In genomic region chr6:142357879-142358278, GRCh38 we compare ENCODE assay signal across 17 cellular contexts. TPM values are rescaled to one million over a fixed set of nuclear protein-coding genes. Genes with fewer than 3 reads are reported as not detected.
DNase-seq lines count a peak whose midpoint lies in the region; ATAC-seq and TF ChIP-seq lines count a peak whose summit lies in the region.
"Had no signal": no experiment of that assay in that cellular context is flagged by ENCODE, and none has a peak within 500 bp of the region (broad histone marks: within the 10 kb centered on the region; RNA-seq: fewer than 3 reads in every experiment).

No MANE protein-coding gene starts in this region.

- ATAC-seq in IMR-90 (ENCODE audit: low read depth): peak; percentile 25; the same call in 1 of the 2 replicates
- ATAC-seq: HCT116 had no signal

- H3K18ac ChIP-seq in IMR-90 (ENCODE audit: low read depth, low read length): peak overlapping the region; percentile 55; the same call in 1 of the 2 replicates

- H3K4me3 Mint-ChIP-seq in nephron (no peak overlapping the region), nephron progenitor cell (no peak overlapping the region)

- H3K27ac Mint-ChIP-seq in nephron: peak overlapping the region in 2 of 3 experiments; percentile 24 to 56
- H3K27ac Mint-ChIP-seq in nephron progenitor cell: no peak overlapping the region

- in situ Hi-C loops in IMR-90 (cut with MboI; ENCODE audit: low sequenced_read_pairs): no loop called here

- no peak overlapping the region for H3K9ac ChIP-seq in IMR-90 (ENCODE audit: low read depth, low read length)

- DNase-seq in ELR (ENCODE audit: low read depth) (peak; percentile 26), IMR-90 (peak; percentile 71), fibroblast of mammary gland (ENCODE audit: low read depth) (peak; percentile 15), RPMI8226 (no peak), Peyer's patch (no peak), nephron progenitor cell (no peak)
- DNase-seq in activated T-cell treated with anti-CD3 and anti-CD28 coated beads, Interleukin-2, amount 50 U/mL, for 48 hours: no peak
- DNase-seq: AML-193; KBM-7; NCI-H1105 treated with DMSO at 0.1 percent for 48 hours; NCI-H1694; NCI-H2081 treated with DMSO at 0.1 percent for 48 hours; NCI-H748 treated with DMSO at 0.1 percent for 48 hours; NK-92 treated with Interleukin-12 subunit alpha and Interleukin-12 subunit beta, amount 100 ng/mL, for 24 hours; OCI-M1 had no signal

- H2AK5ac ChIP-seq in IMR-90 (ENCODE audit: low read depth, low read length): no peak overlapping the region

- no peak overlapping the region for H3K4me3 ChIP-seq in IMR-90 (ENCODE audit: insufficient read depth, low read depth, low read length)
- H3K4me3 ChIP-seq in fibroblast of mammary gland (ENCODE audit: control insufficient read depth, low read depth, low read length): no peak overlapping the region
- no peak overlapping the region for H3K4me3 ChIP-seq in Peyer's patch

- H3K9me1 ChIP-seq in IMR-90 (ENCODE audit: insufficient read depth, low read length): peaks cover 5% of the 10 kb centered on the region; the same call in 1 of the 2 replicates

- H4K8ac ChIP-seq in IMR-90 (ENCODE audit: low read depth in 2 of 2, low read length in 2 of 2): 0 out of 4 replicates have a peak overlapping the region, but pooled peaks of 1 of the 2 experiments have one; percentile 13

- TF ChIP-seq POLR2A in IMR-90 (IDR thresholded peaks at IDR 0.05; ENCODE audit: low read depth, low read length): no peak
- no peak for TF ChIP-seq POLR2A in Peyer's patch (IDR thresholded peaks at IDR 0.05)

- H2AK9ac ChIP-seq in IMR-90 (replicated peaks; ENCODE audit: low read depth, low read length, poor library complexity): no peak overlapping the region

- no peak overlapping the region for H3K14ac ChIP-seq in IMR-90 (replicated peaks; ENCODE audit: low read depth, low read length)

- peaks cover 3 to 5% of the 10 kb centered on the region in 2 experiments; a peak in 2 of 4 replicates for H3K79me1 ChIP-seq in IMR-90 (ENCODE audit: low read depth in 1 of 2, low read length in 2 of 2)

- no peak overlapping the region; the same call in 1 of the 2 replicates for H3K4me2 ChIP-seq in IMR-90 (ENCODE audit: low read depth, low read length)

- no peak for TF ChIP-seq RAD21 in IMR-90 (IDR thresholded peaks at IDR 0.05; ENCODE audit: low read length)

- no peak overlapping the region for H2BK120ac ChIP-seq in IMR-90 (ENCODE audit: low read depth, low read length)

- no peak overlapping the region for H3K4ac ChIP-seq in IMR-90 (ENCODE audit: low read depth, low read length)

- no peak overlapping the region for H2AFZ ChIP-seq in IMR-90 (replicated peaks; ENCODE audit: low read length, poor library complexity)

- H2BK20ac ChIP-seq in IMR-90 (ENCODE audit: low read depth, low read length): no peak overlapping the region

- H2BK15ac ChIP-seq in IMR-90 (ENCODE audit: low read depth, low read length): no peak overlapping the region; the same call in 2 of the 3 replicates

- H4K5ac ChIP-seq in IMR-90 (ENCODE audit: low read depth, low read length): no peak overlapping the region; the same call in 1 of the 2 replicates

- no TSS peak for BruUV-seq in IMR-90 (replicated peaks; lab: Mats Ljungman, UMichigan)

- peak overlapping the region; percentile 4 for H2BK5ac ChIP-seq in IMR-90 (ENCODE audit: low read depth, low read length, poor library complexity, severe bottlenecking)

- H3K27ac ChIP-seq in IMR-90 (ENCODE audit: insufficient read depth, low read length): no peak overlapping the region
- no peak overlapping the region for H3K27ac ChIP-seq in Peyer's patch

- H3K36me3 ChIP-seq in IMR-90 (ENCODE audit: control insufficient read depth, insufficient read depth, low read length) (no peaks in the 10 kb centered on the region), Peyer's patch (no peaks in the 10 kb centered on the region)

- TF ChIP-seq CTCF in IMR-90 (conservative IDR thresholded peaks at IDR 0.05; ENCODE audit: low read depth, low read length) (no peak), fibroblast of mammary gland (conservative IDR thresholded peaks at IDR 0.05; ENCODE audit: control insufficient read depth, insufficient read depth, low read depth, low read length) (no peak), nephron (IDR thresholded peaks at IDR 0.05; ENCODE audit: unreplicated experiment in 3 of 3) (no peak), Peyer's patch (IDR thresholded peaks at IDR 0.05) (no peak), nephron progenitor cell (IDR thresholded peaks at IDR 0.05) (no peak)

- dilution Hi-C loops in IMR-90 (cut with HindIII; ENCODE audit: low sequenced_read_pairs, unreplicated experiment): no loop called here

- intact Hi-C loops in IMR-90 (cut with micrococcal nuclease): no loop called here

- POLR2A ChIA-PET in IMR-90 (lab: Charles Lee; ENCODE audit: unreplicated experiment): no interaction called here

- no peaks in the 10 kb centered on the region for H3K36me3 Mint-ChIP-seq in nephron (ENCODE audit: low read depth)
- H3K36me3 Mint-ChIP-seq in nephron progenitor cell (ENCODE audit: low read depth): no peaks in the 10 kb centered on the region

- H3K9me3 Mint-ChIP-seq in nephron (no peaks in the 10 kb centered on the region), nephron progenitor cell (no peaks in the 10 kb centered on the region)

- no peaks in the 10 kb centered on the region for H3K9me3 ChIP-seq in IMR-90 (ENCODE audit: control insufficient read depth, insufficient read depth, low read length)
- no peaks in the 10 kb centered on the region for H3K9me3 ChIP-seq in Peyer's patch

- H3K27me3 Mint-ChIP-seq in nephron (ENCODE audit: low read depth) (no peaks in the 10 kb centered on the region), nephron progenitor cell (ENCODE audit: low read depth, poor library complexity) (peaks cover 3% of the 10 kb centered on the region)

- no peak overlapping the region for H3K56ac ChIP-seq in IMR-90 (ENCODE audit: extremely low read depth, insufficient read depth, low read length)

- H3K4me1 Mint-ChIP-seq in nephron: peaks cover 13% of the 10 kb centered on the region
- H3K4me1 Mint-ChIP-seq in nephron progenitor cell: no peaks in the 10 kb centered on the region

- H4K20me1 ChIP-seq in IMR-90 (ENCODE audit: insufficient read depth, low read length): no peaks in the 10 kb centered on the region

- H3K23ac ChIP-seq in IMR-90 (ENCODE audit: low read depth, low read length): no peak overlapping the region

- H3K27me3 ChIP-seq in IMR-90 (ENCODE audit: control insufficient read depth, insufficient read depth, low read length) (no peaks in the 10 kb centered on the region), Peyer's patch (no peaks in the 10 kb centered on the region)

- CTCF ChIA-PET in IMR-90 (lab: Yijun Ruan, JAX): interaction anchor here (0.6 kb wide), 1 partner anchor 59 kb away, joined by 3 read pairs; no protein-coding TSS in a partner anchor

- no peak overlapping the region for H4K91ac ChIP-seq in IMR-90 (ENCODE audit: insufficient read depth, low read depth, low read length)

- H3K4me1 ChIP-seq in IMR-90 (ENCODE audit: control insufficient read depth, insufficient read depth, low read length) (peaks cover 24% of the 10 kb centered on the region), Peyer's patch (no peaks in the 10 kb centered on the region)

TF ChIP-seq in IMR-90, 13 proteins besides CTCF, POLR2A, EP300 and RAD21:
- TF ChIP-seq BHLHE40 (IDR thresholded peaks at IDR 0.05; ENCODE audit: low read depth, low read length) (no peak), ELK1 (IDR thresholded peaks at IDR 0.05; ENCODE audit: borderline replicate concordance, low read depth, low read length) (no peak), MXI1 (IDR thresholded peaks at IDR 0.05; ENCODE audit: borderline replicate concordance, low read depth, low read length) (no peak), RCOR1 (IDR thresholded peaks at IDR 0.05; ENCODE audit: insufficient replicate concordance, low read length) (no peak), CEBPB (IDR thresholded peaks at IDR 0.05; ENCODE audit: low read depth, low read length) (no peak), CHD1 (IDR thresholded peaks at IDR 0.05; ENCODE audit: low read depth, low read length) (no peak), RFX5 (IDR thresholded peaks at IDR 0.05; ENCODE audit: low read depth, low read length) (no peak), NFE2L2 (IDR thresholded peaks at IDR 0.05; ENCODE audit: low read depth, low read length) (no peak)

RNA-seq across cellular contexts. Expression of gene ADGRG6, which starts 56.1 kb away (rescaled TPM):
- total RNA-seq in IMR-90 (2012; rRNA removed): 20.3 and 22.5 TPM in 2 replicates
- 8.1 and 10.0 TPM in 2 replicates for polyA plus RNA-seq in IMR-90 (2012; rRNA removed)
- 2.0 and 2.2 TPM in 2 replicates for polyA plus RNA-seq in IMR-90 (2012; cell fraction: cytosol; rRNA removed)
- polyA plus RNA-seq in IMR-90 (2012; cell fraction: nucleus; rRNA removed; ENCODE audit: low replicate concordance): 3.2 and 16.3 TPM in 2 replicates
- total RNA-seq in Peyer's patch: 10 to 100 TPM; 15.7 to 43.3 (median 32.2) TPM

Comparison
In these comparisons a context has a peak if more than half of its experiments do, and no peak if none do; other contexts are left out.
1. DNase-seq: peak in ELR (single experiment), IMR-90 (single experiment) and fibroblast of mammary gland (single experiment); none in RPMI8226 (single experiment), activated T-cell treated with anti-CD3 and anti-CD28 coated beads, Interleukin-2, amount 50 U/mL, for 48 hours (0 of 2), Peyer's patch (0 of 3) and nephron progenitor cell (single experiment).